ENCODE assay signal across 8 cellular contexts in genomic region chr2:120175000-120175581, GRCh38. TPM values are rescaled to one million over a fixed set of nuclear protein-coding genes. Genes with fewer than 3 reads are reported as not detected.
DNase-seq lines count a peak whose midpoint lies in the region; ATAC-seq, FAIRE-seq and TF ChIP-seq lines count a peak whose summit lies in the region.

No MANE protein-coding gene starts in this region.

- H2BK5ac ChIP-seq in H1 (ENCODE audit: low read depth, low read length) (no peak overlapping the region), mesendoderm (ENCODE audit: low read length) (no peak overlapping the region)

- H3K27me3 ChIP-seq in H1 (replicated peaks in 1 of 4; ENCODE audit: control insufficient read depth in 3 of 4, extremely low read depth in 1 of 4, insufficient read depth in 3 of 4, low read length in 3 of 4) = no peaks in the 10 kb centered on the region
- H3K27me3 ChIP-seq in mesendoderm (ENCODE audit: insufficient read depth, low read length, poor library complexity) = no peaks in the 10 kb centered on the region

- no peaks in the 10 kb centered on the region for H3K79me2 ChIP-seq in H1 (ENCODE audit: control insufficient read depth in 1 of 2, insufficient read depth in 2 of 2, low read length in 2 of 2)
- no peaks in the 10 kb centered on the region for H3K79me2 ChIP-seq in mesendoderm (ENCODE audit: control insufficient read depth, insufficient read depth, low read length)

- WGBS in H1 (ENCODE audit: extremely low coverage in 1 of 2, insufficient coverage in 1 of 2, insufficient read length in 1 of 2, insufficient replicate concordance in 2 of 2, low coverage in 1 of 2, low lambda C conversion rate in 2 of 2, missing lambda C conversion rate in 1 of 2), 2 experiments = 47% methylated on average over 6 of the region's 6 CpGs; no CpG with 5 or more reads in 1 of the 2 experiments
- WGBS in mesendoderm (ENCODE audit: extremely low coverage, insufficient coverage, low lambda C conversion rate) = no CpG with 5 or more reads among the region's 6 CpGs

- FAIRE-seq in H1 (lab: Jason Lieb, UNC) = peak; percentile 42

- H3K9ac ChIP-seq in H1 (replicated peaks in 1 of 4; ENCODE audit: extremely low read depth in 1 of 4, low read depth in 3 of 4, low read length in 3 of 4) (no peak overlapping the region), mesendoderm (ENCODE audit: low read length) (no peak overlapping the region)

- H2AFZ ChIP-seq in H1 (ENCODE audit: low read length) = no peak overlapping the region

- peak; percentile 78 to 83 for TF ChIP-seq RAD21 in H1 (IDR thresholded peaks at IDR 0.05 in 1 of 2, conservative IDR thresholded peaks at IDR 0.05 in 1 of 2; ENCODE audit: low read depth in 2 of 2, low read length in 2 of 2)

- DNase-seq in activated CD4-positive, alpha-beta T cell treated with anti-CD3 and anti-CD28 coated beads for 36 hours = no peak
- DNase-seq in activated CD4-positive, alpha-beta T cell treated with anti-CD3 and anti-CD28 coated beads for 48 hours = no peak
- DNase-seq in LoVo (ENCODE audit: low spot score) (peak; percentile 60), SHP77 (lab: John Stamatoyannopoulos, UW) (peak; percentile 10 to 30), H1 (ENCODE audit: low read depth in 1 of 2, low spot score in 2 of 2) (no peak), mesendoderm (peak; percentile 68)

- H4K20me1 ChIP-seq in H1 (replicated peaks in 1 of 2; ENCODE audit: control insufficient read depth in 1 of 2, insufficient read depth in 2 of 2, low read length in 2 of 2) = no peaks in the 10 kb centered on the region

- TF ChIP-seq CTCF in H1 (IDR thresholded peaks at IDR 0.05; ENCODE audit: control extremely low read depth in 1 of 3, insufficient read depth in 1 of 3, low read depth in 1 of 3, low read length in 3 of 3) = peak in 2 of 3 experiments; percentile 43 to 61; a peak in 2 of 4 replicates

- POLR2A ChIA-PET in activated CD4-positive, alpha-beta T cell treated with anti-CD3 and anti-CD28 coated beads for 36 hours (lab: Charles Lee) = interaction anchor here (0.6 to 0.7 kb wide), 2 partner anchors 426 to 492 kb away, joined by 9 to 10 read pairs; no protein-coding TSS in a partner anchor
- POLR2A ChIA-PET in H1 (lab: Charles Lee; ENCODE audit: partially characterized antibody) = interaction anchor here (0.6 to 1.5 kb wide), 3 partner anchors 41 to 416 kb away, joined by 3 to 4 read pairs (median 3); partner anchors contain the start of gene PTPN4

- H3K4me3 ChIP-seq in H1 (ENCODE audit: extremely low read depth in 1 of 4, insufficient read depth in 2 of 4, low read depth in 3 of 4, low read length in 4 of 4) (no peak overlapping the region), mesendoderm (ENCODE audit: low read length) (no peak overlapping the region)

- H3K4me3 Mint-ChIP-seq in activated CD4-positive, alpha-beta T cell treated with anti-CD3 and anti-CD28 coated beads for 36 hours = no peak overlapping the region

- H3K27ac ChIP-seq in H1 (ENCODE audit: low read depth, low read length) (no peak overlapping the region), mesendoderm (ENCODE audit: low read depth, low read length) (no peak overlapping the region)

- no peak overlapping the region for H2BK20ac ChIP-seq in H1 (ENCODE audit: low read length)

- H3K9me3 Mint-ChIP-seq in activated CD4-positive, alpha-beta T cell treated with anti-CD3 and anti-CD28 coated beads for 36 hours (ENCODE audit: low read depth) = no peaks in the 10 kb centered on the region

- H3K9me3 ChIP-seq in H1 (ENCODE audit: insufficient read depth in 2 of 2, low read depth in 1 of 2, low read length in 1 of 2) = no peaks in the 10 kb centered on the region

- no peak for ATAC-seq in activated CD4-positive, alpha-beta T cell treated with anti-CD3 and anti-CD28 coated beads for 36 hours
- no peak for ATAC-seq in HG02973 (IDR thresholded peaks at IDR 0.05; ENCODE audit: unreplicated experiment)
- no peak for ATAC-seq in GM21526 (IDR thresholded peaks at IDR 0.05; ENCODE audit: low FRiP score, unreplicated experiment)

- H2AK5ac ChIP-seq in H1 (ENCODE audit: low read depth, low read length) = no peak overlapping the region
- no peak overlapping the region for H2AK5ac ChIP-seq in mesendoderm (ENCODE audit: low read length)

- peaks cover 44% of the 10 kb centered on the region for H3K4me1 Mint-ChIP-seq in activated CD4-positive, alpha-beta T cell treated with anti-CD3 and anti-CD28 coated beads for 36 hours

- H3K27ac Mint-ChIP-seq in activated CD4-positive, alpha-beta T cell treated with anti-CD3 and anti-CD28 coated beads for 36 hours = peak overlapping the region; percentile 61

- no peak overlapping the region for H2BK12ac ChIP-seq in H1 (ENCODE audit: low read depth, low read length)

- TF ChIP-seq EP300 in H1 (IDR thresholded peaks at IDR 0.05; ENCODE audit: borderline replicate concordance in 1 of 2, low read depth in 2 of 2, low read length in 2 of 2) = no peak

- H3K18ac ChIP-seq in H1 (ENCODE audit: extremely low read depth, low read length) (no peak overlapping the region), mesendoderm (ENCODE audit: low read length) (no peak overlapping the region)

- intact Hi-C loops in activated CD4-positive, alpha-beta T cell treated with anti-CD3 and anti-CD28 coated beads for 36 hours (cut with DNase I, micrococcal nuclease) = loop anchor here (1.0 to 5.0 kb wide), 7 partner anchors 66 to 808 kb away; partner anchors contain the start of genes C2orf76 (in 1 of the 2), DBI (in 1 of the 2) and EPB41L5 (in 1 of the 2)

- H3K4ac ChIP-seq in H1 (replicated peaks; ENCODE audit: insufficient read length, low read depth, low read length) (no peak overlapping the region), mesendoderm (ENCODE audit: low read depth, low read length) (no peak overlapping the region)

- no peaks in the 10 kb centered on the region for H3K27me3 Mint-ChIP-seq in activated CD4-positive, alpha-beta T cell treated with anti-CD3 and anti-CD28 coated beads for 36 hours

- H2BK15ac ChIP-seq in H1 (ENCODE audit: low read length) = no peak overlapping the region
- no peak overlapping the region for H2BK15ac ChIP-seq in mesendoderm (replicated peaks; ENCODE audit: low read depth)

- H3K23ac ChIP-seq in H1 (ENCODE audit: insufficient read length) (no peak overlapping the region), mesendoderm (ENCODE audit: low read length) (no peak overlapping the region)

- H3K36me3 ChIP-seq in H1 (ENCODE audit: control insufficient read depth in 2 of 4, insufficient read depth in 4 of 4, low read length in 3 of 4) = peaks cover 0 to under 1% (median 0%) of the 10 kb centered on the region in 4 experiments; a peak in 1 of 8 replicates
- H3K36me3 ChIP-seq in mesendoderm (ENCODE audit: control insufficient read depth, insufficient read depth, low read length) = no peaks in the 10 kb centered on the region

- no peak for TF ChIP-seq POLR2A in H1 (IDR thresholded peaks at IDR 0.05; ENCODE audit: control extremely low read depth in 1 of 2, low read depth in 2 of 2, low read length in 2 of 2)

- CTCF ChIA-PET in activated CD4-positive, alpha-beta T cell treated with anti-CD3 and anti-CD28 coated beads for 36 hours (lab: Charles Lee) = interaction anchor here (0.5 to 6.1 kb wide), 69 partner anchors 9 to 1232 kb away, joined by 3 to 82 read pairs (median 4); partner anchors contain the start of genes EPB41L5 and RALB
- CTCF ChIA-PET in H1 (lab: Charles Lee; ENCODE audit: partially characterized antibody) = interaction anchor here (0.6 to 3.7 kb wide), 61 partner anchors 10 to 699 kb away, joined by 3 to 20 read pairs (median 4); no protein-coding TSS in a partner anchor

- H2BK120ac ChIP-seq in H1 (replicated peaks; ENCODE audit: low read depth, low read length) (no peak overlapping the region), mesendoderm (ENCODE audit: low read depth, low read length) (no peak overlapping the region)

- no peaks in the 10 kb centered on the region for H3K23me2 ChIP-seq in H1 (ENCODE audit: low read depth, low read length)

- no peak overlapping the region for H4K91ac ChIP-seq in H1 (replicated peaks; ENCODE audit: insufficient read length, low read length)

- peaks cover 0 to 3% (median 0%) of the 10 kb centered on the region in 4 experiments; a peak in 1 of 7 replicates for H3K4me1 ChIP-seq in H1 (replicated peaks in 1 of 4; ENCODE audit: control insufficient read depth in 3 of 4, insufficient read depth in 4 of 4, low read length in 3 of 4)
- H3K4me1 ChIP-seq in mesendoderm (ENCODE audit: control insufficient read depth, low read depth, low read length) = peaks cover 8% of the 10 kb centered on the region

- H3K79me1 ChIP-seq in H1 (ENCODE audit: low read depth, low read length) (no peaks in the 10 kb centered on the region), mesendoderm (ENCODE audit: low read length) (no peaks in the 10 kb centered on the region)

- H3K56ac ChIP-seq in H1 (replicated peaks; ENCODE audit: insufficient read length, low read depth, low read length) (no peak overlapping the region), mesendoderm (ENCODE audit: low read length) (no peak overlapping the region)

- H4K5ac ChIP-seq in H1 (ENCODE audit: insufficient read length, low read depth, low read length) (no peak overlapping the region), mesendoderm (ENCODE audit: low read length) (no peak overlapping the region)

- peaks cover 2% of the 10 kb centered on the region for H3K36me3 Mint-ChIP-seq in activated CD4-positive, alpha-beta T cell treated with anti-CD3 and anti-CD28 coated beads for 36 hours (ENCODE audit: low read depth)

- H3K4me2 ChIP-seq in H1 (ENCODE audit: insufficient read depth in 1 of 2, low read depth in 2 of 2, low read length in 2 of 2) (no peak overlapping the region), mesendoderm (ENCODE audit: low read length) (no peak overlapping the region)

- no peak overlapping the region for H3K14ac ChIP-seq in H1 (ENCODE audit: insufficient read length)

- H4K8ac ChIP-seq in H1 (ENCODE audit: extremely low read depth, insufficient read depth, low read length) (no peak overlapping the region), mesendoderm (ENCODE audit: low read depth, low read length) (no peak overlapping the region)

TF ChIP-seq in H1, 55 proteins besides CTCF, POLR2A, EP300 and RAD21 (continues in another document):
- TF ChIP-seq CREB1 (IDR thresholded peaks at IDR 0.05) = no peak
- TF ChIP-seq POU5F1 (IDR thresholded peaks at IDR 0.05; ENCODE audit: low read depth, low read length) = no peak
- no peak for TF ChIP-seq HDAC2 (IDR thresholded peaks at IDR 0.05; ENCODE audit: borderline replicate concordance in 1 of 2, low read depth in 2 of 2, low read length in 2 of 2)

RNA-seq across cellular contexts. Expression of gene TMEM185B, which starts 48.1 kb away (rescaled TPM):
- total RNA-seq in activated CD4-positive, alpha-beta T cell treated with anti-CD3 and anti-CD28 coated beads for 36 hours = 10 to 100 TPM; 15.9 to 17.3 TPM
- 12.5 and 13.5 TPM in 2 replicates for total RNA-seq in H1 (2021; fragmentation: NEBNext Ultra II Directional; extraction: Animal tissue kit (Norgen Biotek cat#: 25700))
- polyA plus RNA-seq in H1 (2011; rRNA removed) = 14.0 and 18.0 TPM in 2 replicates
- 9.3 TPM for polyA plus RNA-seq in H1 (2011; cell fraction: cytosol; rRNA removed)
- 13.4 TPM for polyA plus RNA-seq in H1 (2011; cell fraction: nucleus; rRNA removed)
- polyA plus RNA-seq in H1 (2012, experiment 1 of 2) = 6.0 to 11.8 TPM (median 10.0 TPM) in 4 replicates
- polyA plus RNA-seq in H1 (2012, experiment 2 of 2) = 9.3 TPM
- polyA plus RNA-seq in H1 (2013, experiment 1 of 2) = 15.8 TPM
- polyA plus RNA-seq in H1 (2013, experiment 2 of 2) = 16.5 TPM
- polyA minus RNA-seq in H1 (2011; rRNA and poly(A)+ RNA removed) = 9.2 and 9.9 TPM in 2 replicates
- 4.5 TPM for polyA minus RNA-seq in H1 (2011; cell fraction: cytosol; rRNA and poly(A)+ RNA removed)
- 9.7 TPM for polyA minus RNA-seq in H1 (2011; cell fraction: nucleus; rRNA and poly(A)+ RNA removed)
- 13.8 TPM for polyA plus RNA-seq in mesendoderm (2013, experiment 1 of 2)
- 14.3 TPM for polyA plus RNA-seq in mesendoderm (2013, experiment 2 of 2)

Comparison
In these comparisons a context has a peak if more than half of its experiments do, and no peak if none do; other contexts are left out.
1. DNase-seq: peak in LoVo (single experiment), SHP77 (2 of 2) and mesendoderm (single experiment); none in activated CD4-positive, alpha-beta T cell treated with anti-CD3 and anti-CD28 coated beads for 36 hours (single experiment), activated CD4-positive, alpha-beta T cell treated with anti-CD3 and anti-CD28 coated beads for 48 hours (single experiment) and H1 (0 of 2).